ENCODE assay signal across 8 cellular contexts in the genomic region with DNA sequence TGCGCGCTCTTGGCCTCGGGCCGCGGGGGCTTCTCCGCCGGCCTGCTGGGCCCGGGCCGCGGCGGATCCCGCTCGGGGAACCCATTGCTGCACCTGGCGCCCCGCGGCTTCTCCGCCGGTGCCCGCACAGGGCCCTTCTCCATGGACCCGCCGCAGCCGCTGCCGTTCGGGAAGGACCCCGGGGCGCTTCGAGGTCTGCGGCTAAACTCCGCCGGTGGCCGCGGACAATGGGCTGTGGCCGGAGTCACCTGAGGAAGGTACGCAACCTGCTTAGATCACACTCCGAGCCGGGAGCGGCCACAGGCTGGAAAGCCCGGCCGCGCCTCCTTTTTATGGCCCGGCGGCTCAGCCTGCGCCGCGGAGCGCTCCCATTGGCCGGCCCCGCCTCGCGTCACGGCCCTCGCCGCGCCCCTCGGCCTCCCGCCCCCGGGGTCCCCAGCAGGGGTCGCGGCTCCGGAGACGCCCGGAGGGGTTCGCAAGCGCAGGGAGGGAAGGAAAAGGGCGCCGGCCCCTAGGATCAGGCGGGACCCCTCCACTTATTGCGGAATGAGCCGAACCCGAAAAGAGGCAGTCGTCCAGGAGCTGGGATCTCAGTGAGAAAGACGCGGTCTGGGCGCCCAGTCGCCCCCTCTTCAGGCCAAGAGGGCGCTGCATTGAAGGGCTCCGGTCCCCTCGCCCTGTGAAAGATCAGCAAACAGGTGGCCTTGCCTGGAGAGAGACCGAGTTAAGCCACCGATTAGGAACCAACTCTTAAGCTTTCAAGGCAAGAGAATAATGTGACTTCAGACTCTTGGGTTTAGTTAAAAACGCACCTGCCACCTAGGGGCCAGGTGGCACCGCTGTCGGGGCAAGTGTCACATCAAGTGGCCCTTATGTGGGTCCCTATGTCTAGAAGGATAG. TPM values are rescaled to one million over a fixed set of nuclear protein-coding genes. Genes with fewer than 3 reads are reported as not detected.
DNase-seq lines count a peak whose midpoint lies in the region; ATAC-seq and TF ChIP-seq lines count a peak whose summit lies in the region.

A gene with protein sequence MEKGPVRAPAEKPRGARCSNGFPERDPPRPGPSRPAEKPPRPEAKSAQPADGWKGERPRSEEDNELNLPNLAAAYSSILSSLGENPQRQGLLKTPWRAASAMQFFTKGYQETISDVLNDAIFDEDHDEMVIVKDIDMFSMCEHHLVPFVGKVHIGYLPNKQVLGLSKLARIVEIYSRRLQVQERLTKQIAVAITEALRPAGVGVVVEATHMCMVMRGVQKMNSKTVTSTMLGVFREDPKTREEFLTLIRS (minus strand): TSS at position 306 of the 900 bp plus-strand sequence. CDS start 163 bp downstream, at position 143.

- no peaks in the 10 kb centered on the region for H3K27me3 Mint-ChIP-seq in CD4-positive, alpha-beta memory T cell
- no peaks in the 10 kb centered on the region for H3K27me3 Mint-ChIP-seq in activated CD8-positive, alpha-beta memory T cell treated with anti-CD3 and anti-CD28 coated beads, Interleukin-2, amount 10 ng/mL, durations not matched to agents 7 days and 5 days

- H3K4me1 ChIP-seq in CD4-positive, alpha-beta memory T cell (ENCODE audit: insufficient read depth, low read length): peaks cover 27% of the 10 kb centered on the region
- peaks cover 0 to 7% of the 10 kb centered on the region in 2 donors for H3K4me1 ChIP-seq in muscle layer of duodenum (ENCODE audit: control insufficient read depth in 1 of 2, insufficient read depth in 2 of 2, low read length in 2 of 2)

- H3K36me3 ChIP-seq in CD4-positive, alpha-beta memory T cell (ENCODE audit: insufficient read depth, low read length): no peaks in the 10 kb centered on the region
- H3K36me3 ChIP-seq in muscle layer of duodenum (ENCODE audit: control insufficient read depth in 1 of 2, insufficient read depth in 2 of 2, low read length in 2 of 2): no peaks in the 10 kb centered on the region

- H3K4me3 ChIP-seq in CD4-positive, alpha-beta memory T cell (ENCODE audit: low read length in 2 of 2): peak within 1 kb of the TSS; percentile 37 to 99
- H3K4me3 ChIP-seq in epithelial cell of proximal tubule (ENCODE audit: low read depth, low read length) (peak within 1 kb of the TSS; percentile 86), muscle layer of duodenum (ENCODE audit: low read depth in 1 of 2, low read length in 2 of 2) (peak within 1 kb of the TSS; percentile 80 to 96)

- H3K4me3 Mint-ChIP-seq in CD4-positive, alpha-beta memory T cell: peak within 1 kb of the TSS; percentile 90 to 96 (median 92)
- peak within 1 kb of the TSS; percentile 93 for H3K4me3 Mint-ChIP-seq in activated CD8-positive, alpha-beta memory T cell treated with anti-CD3 and anti-CD28 coated beads, Interleukin-2, amount 10 ng/mL, durations not matched to agents 7 days and 5 days
- peak within 1 kb of the TSS; percentile 76 for H3K4me3 Mint-ChIP-seq in stimulated activated effector memory CD8-positive, alpha-beta T cell treated with anti-CD3 and anti-CD28 coated beads, Interleukin-12 subunit alpha, Interleukin-12 subunit beta, amount 100 ng/mL, for 72 hours

- H3K4me1 Mint-ChIP-seq in CD4-positive, alpha-beta memory T cell: peaks cover 14 to 34% (median 26%) of the 10 kb centered on the region in 4 donors
- H3K4me1 Mint-ChIP-seq in activated CD8-positive, alpha-beta memory T cell treated with anti-CD3 and anti-CD28 coated beads, Interleukin-2, amount 10 ng/mL, durations not matched to agents 7 days and 5 days: peaks cover 56% of the 10 kb centered on the region
- peaks cover 36% of the 10 kb centered on the region for H3K4me1 Mint-ChIP-seq in stimulated activated effector memory CD8-positive, alpha-beta T cell treated with anti-CD3 and anti-CD28 coated beads, Interleukin-12 subunit alpha, Interleukin-12 subunit beta, amount 100 ng/mL, for 72 hours

- peak; percentile 82 for ATAC-seq in GM19397 (IDR thresholded peaks at IDR 0.05; ENCODE audit: unreplicated experiment)
- peak; percentile 64 for ATAC-seq in HG03558 (IDR thresholded peaks at IDR 0.05; ENCODE audit: extremely low read depth, unreplicated experiment)
- ATAC-seq in activated CD8-positive, alpha-beta memory T cell treated with anti-CD3 and anti-CD28 coated beads, Interleukin-2, amount 10 ng/mL, durations not matched to agents 7 days and 5 days: peak; percentile 83
- peak; percentile 88 for ATAC-seq in stimulated activated effector memory CD8-positive, alpha-beta T cell treated with anti-CD3 and anti-CD28 coated beads, Interleukin-12 subunit alpha, Interleukin-12 subunit beta, amount 100 ng/mL, for 72 hours

- peak within 1 kb of the TSS; percentile 96 for H3K27ac ChIP-seq in CD4-positive, alpha-beta memory T cell (ENCODE audit: low read depth, low read length)
- H3K27ac ChIP-seq in muscle layer of duodenum (ENCODE audit: low read length): peak within 1 kb of the TSS; percentile 83

- H3K9me3 ChIP-seq in CD4-positive, alpha-beta memory T cell (ENCODE audit: control insufficient read depth in 1 of 2, low read length in 2 of 2): no peaks in the 10 kb centered on the region
- no peaks in the 10 kb centered on the region for H3K9me3 ChIP-seq in muscle layer of duodenum (ENCODE audit: control insufficient read depth in 1 of 2, low read length in 2 of 2)

- peaks cover 0 to 6% of the 10 kb centered on the region in 2 donors for H3K36me3 Mint-ChIP-seq in CD4-positive, alpha-beta memory T cell
- peaks cover 23% of the 10 kb centered on the region for H3K36me3 Mint-ChIP-seq in activated CD8-positive, alpha-beta memory T cell treated with anti-CD3 and anti-CD28 coated beads, Interleukin-2, amount 10 ng/mL, durations not matched to agents 7 days and 5 days
- H3K36me3 Mint-ChIP-seq in stimulated activated effector memory CD8-positive, alpha-beta T cell treated with anti-CD3 and anti-CD28 coated beads, Interleukin-12 subunit alpha, Interleukin-12 subunit beta, amount 100 ng/mL, for 72 hours: peaks cover 16% of the 10 kb centered on the region

- H3K9me3 Mint-ChIP-seq in CD4-positive, alpha-beta memory T cell: no peaks in the 10 kb centered on the region
- H3K9me3 Mint-ChIP-seq in activated CD8-positive, alpha-beta memory T cell treated with anti-CD3 and anti-CD28 coated beads, Interleukin-2, amount 10 ng/mL, durations not matched to agents 7 days and 5 days (ENCODE audit: low read depth): no peaks in the 10 kb centered on the region
- H3K9me3 Mint-ChIP-seq in stimulated activated effector memory CD8-positive, alpha-beta T cell treated with anti-CD3 and anti-CD28 coated beads, Interleukin-12 subunit alpha, Interleukin-12 subunit beta, amount 100 ng/mL, for 72 hours: no peaks in the 10 kb centered on the region

- peak; percentile 34 for TF ChIP-seq CTCF in epithelial cell of proximal tubule (conservative IDR thresholded peaks at IDR 0.05; ENCODE audit: low read depth, low read length)

- CTCF ChIA-PET in CD4-positive, alpha-beta memory T cell (lab: Charles Lee; ENCODE audit: partially characterized antibody): interaction anchor here (0.5 to 4.3 kb wide), 26 partner anchors 9 to 338 kb away, joined by 3 to 41 read pairs (median 4); a partner anchor contains a TSS
- CTCF ChIA-PET in activated CD8-positive, alpha-beta memory T cell treated with anti-CD3 and anti-CD28 coated beads, Interleukin-2, amount 10 ng/mL, durations not matched to agents 7 days and 5 days (lab: Charles Lee): interaction anchor here (0.8 to 2.8 kb wide), 16 partner anchors 9 to 148 kb away, joined by 3 to 21 read pairs (median 4); a partner anchor contains a TSS

- intact Hi-C loops in CD4-positive, alpha-beta memory T cell (cut with micrococcal nuclease): loop anchor here (1.0 to 10.0 kb wide), 12 partner anchors 21 to 682 kb away; a partner anchor contains a TSS

- peak; percentile 73 to 83 (median 77) for DNase-seq in CD4-positive, alpha-beta memory T cell
- peak; percentile 15 for DNase-seq in NCI-H82 treated with DMSO at 0.1 percent for 48 hours (lab: John Stamatoyannopoulos, UW; ENCODE audit: unreplicated experiment)
- DNase-seq in activated CD8-positive, alpha-beta memory T cell treated with anti-CD3 and anti-CD28 coated beads, Interleukin-2, amount 10 ng/mL, durations not matched to agents 7 days and 5 days: peak; percentile 83
- no peak for DNase-seq in epithelial cell of proximal tubule (ENCODE audit: low read depth)
- peak; percentile 69 to 91 for DNase-seq in stimulated activated effector memory CD8-positive, alpha-beta T cell treated with anti-CD3 and anti-CD28 coated beads, Interleukin-12 subunit alpha, Interleukin-12 subunit beta, amount 100 ng/mL, for 72 hours (ENCODE audit: low spot score in 2 of 2)

- POLR2A ChIA-PET in CD4-positive, alpha-beta memory T cell (lab: Charles Lee; ENCODE audit: partially characterized antibody): interaction anchor here (0.7 to 4.7 kb wide), 21 partner anchors 7 to 1751 kb away, joined by 3 to 44 read pairs (median 3); a partner anchor contains a TSS

- H3K27ac Mint-ChIP-seq in CD4-positive, alpha-beta memory T cell: peak within 1 kb of the TSS; percentile 89 to 96 (median 94)
- peak within 1 kb of the TSS; percentile 89 for H3K27ac Mint-ChIP-seq in activated CD8-positive, alpha-beta memory T cell treated with anti-CD3 and anti-CD28 coated beads, Interleukin-2, amount 10 ng/mL, durations not matched to agents 7 days and 5 days
- H3K27ac Mint-ChIP-seq in stimulated activated effector memory CD8-positive, alpha-beta T cell treated with anti-CD3 and anti-CD28 coated beads, Interleukin-12 subunit alpha, Interleukin-12 subunit beta, amount 100 ng/mL, for 72 hours: peak within 1 kb of the TSS; percentile 40

- no peaks in the 10 kb centered on the region for H3K27me3 ChIP-seq in CD4-positive, alpha-beta memory T cell (ENCODE audit: insufficient read depth, low read length)
- no peaks in the 10 kb centered on the region for H3K27me3 ChIP-seq in muscle layer of duodenum (ENCODE audit: low read depth, low read length)

RNA-seq across cellular contexts. Expression of the gene that starts here (rescaled TPM):
- total RNA-seq in CD4-positive, alpha-beta memory T cell: 10 to 100 TPM; 28.4 to 30.2 TPM
- polyA plus RNA-seq in CD4-positive, alpha-beta memory T cell: 10 to 100 TPM; 30.8 to 31.9 TPM
- total RNA-seq in activated CD8-positive, alpha-beta memory T cell treated with anti-CD3 and anti-CD28 coated beads, Interleukin-2, amount 10 ng/mL, durations not matched to agents 7 days and 5 days: 10 to 100 TPM; 70.8 to 73.2 TPM
- total RNA-seq in epithelial cell of proximal tubule: 13.5 and 15.0 TPM in 2 replicates

Comparison
In these comparisons a context has a peak if more than half of its experiments do, and no peak if none do; other contexts are left out.
1. H3K27ac Mint-ChIP-seq: peak in every context shown above with its lines; median percentile 94 in CD4-positive, alpha-beta memory T cell; 89 in activated CD8-positive, alpha-beta memory T cell treated with anti-CD3 and anti-CD28 coated beads, Interleukin-2, amount 10 ng/mL, durations not matched to agents 7 days and 5 days; 40 in stimulated activated effector memory CD8-positive, alpha-beta T cell treated with anti-CD3 and anti-CD28 coated beads, Interleukin-12 subunit alpha, Interleukin-12 subunit beta, amount 100 ng/mL, for 72 hours.